Comparison of ENCODE assay signal across 20 cellular contexts in genomic region chr4:948101-948935, GRCh38. TPM values are rescaled to one million over a fixed set of nuclear protein-coding genes. Genes with fewer than 3 reads are reported as not detected.
A peak's percentile ranks its signal among the peaks of the same experiment; 100 is the strongest.
DNase-seq lines count a peak whose midpoint lies in the region; ATAC-seq, FAIRE-seq and TF ChIP-seq lines count a peak whose summit lies in the region.
"Had no signal": no experiment of that assay in that cellular context is flagged by ENCODE, and none has a peak within 500 bp of the region (broad histone marks: within the 10 kb centered on the region; RNA-seq: fewer than 3 reads in every experiment).

No MANE protein-coding gene starts in this region.

- H3K27me3 ChIP-seq in adrenal gland (no peaks in the 10 kb centered on the region), spleen (replicated peaks in 1 of 7) (no peaks in the 10 kb centered on the region)
- H3K27me3 ChIP-seq: SJSA1 had no signal

- intact Hi-C loops in adrenal gland (cut with DNase I) = no loop called here
- intact Hi-C loops in kidney (cut with DNase I) = no loop called here
- intact Hi-C loops in spleen (cut with DNase I; ENCODE audit: low total_unique reads) = no loop called here

- H3K36me3 ChIP-seq in adrenal gland (replicated peaks in 1 of 2) (no peaks in the 10 kb centered on the region), kidney (ENCODE audit: control insufficient read depth in 1 of 2, insufficient read depth in 2 of 2, low read length in 2 of 2) (no peaks in the 10 kb centered on the region), spleen (peaks cover 0 to 36% (median 10%) of the 10 kb centered on the region in 6 donors)
- H3K36me3 ChIP-seq: SJSA1 had no signal

- 60 to 65% (median 62%) methylated on average over 19 to 33 of the region's 33 CpGs for WGBS in adrenal gland, 4 donors
- 78 to 85% (median 80%) methylated on average over 26 to 33 of the region's 33 CpGs for WGBS in spleen, 5 donors

- peak overlapping the region; percentile 41 for H3K27ac Mint-ChIP-seq in activated naive CD8-positive, alpha-beta T cell
- no peak overlapping the region for H3K27ac Mint-ChIP-seq in activated naive CD8-positive, alpha-beta T cell treated with anti-CD3 and anti-CD28 coated beads, Interleukin-2, amount 50 U/mL, for 24 hours
- H3K27ac Mint-ChIP-seq: activated T-helper 17 cell treated with anti-CD3 and anti-CD28 coated beads, Interleukin-2, amount 50 U/mL, for 72 hours had no signal

- no peak for FAIRE-seq in kidney (lab: Jason Lieb, UNC)

- ATAC-seq in activated naive CD8-positive, alpha-beta T cell treated with anti-CD3 and anti-CD28 coated beads, Interleukin-2, amount 50 U/mL, for 24 hours = no peak
- ATAC-seq in GM18909 (IDR thresholded peaks at IDR 0.05; ENCODE audit: poor library complexity, unreplicated experiment) = no peak
- ATAC-seq: activated T-helper 17 cell treated with anti-CD3 and anti-CD28 coated beads, Interleukin-2, amount 50 U/mL, for 72 hours had no signal

- H3K4me3 Mint-ChIP-seq in activated naive CD8-positive, alpha-beta T cell = no peak overlapping the region
- no peak overlapping the region for H3K4me3 Mint-ChIP-seq in activated naive CD8-positive, alpha-beta T cell treated with anti-CD3 and anti-CD28 coated beads, Interleukin-2, amount 50 U/mL, for 24 hours
- H3K4me3 Mint-ChIP-seq: activated T-helper 17 cell treated with anti-CD3 and anti-CD28 coated beads, Interleukin-2, amount 50 U/mL, for 72 hours had no signal

- H3K4me1 ChIP-seq in adrenal gland (replicated peaks in 1 of 2) (peaks cover 0 to 3% of the 10 kb centered on the region in 2 donors), kidney (ENCODE audit: control insufficient read depth in 1 of 2, insufficient read depth in 1 of 2, low read depth in 1 of 2, low read length in 2 of 2) (no peaks in the 10 kb centered on the region), spleen (peaks cover 0 to 33% (median 6%) of the 10 kb centered on the region in 6 donors)
- H3K4me1 ChIP-seq: SJSA1 had no signal

- no peak overlapping the region for H3K9ac ChIP-seq in kidney (ENCODE audit: low read length in 2 of 2)

- no peak for DNase-seq in activated naive CD8-positive, alpha-beta T cell treated with anti-CD3 and anti-CD28 coated beads, Interleukin-2, amount 50 U/mL, for 24 hours
- DNase-seq in adrenal gland = peak; percentile 64 to 90 (median 80)
- peak; percentile 57 for DNase-seq in kidney
- peak; percentile 70 for DNase-seq in spleen
- DNase-seq in superior temporal gyrus (ENCODE audit: extremely low spot score) = no peak
- no peak for DNase-seq in NCI-H82 treated with DMSO at 0.1 percent for 48 hours (lab: John Stamatoyannopoulos, UW; ENCODE audit: unreplicated experiment)
- DNase-seq: ACHN; activated CD4-positive, alpha-beta T cell treated with anti-CD3 and anti-CD28 coated beads for 1 hour; cerebellar nuclear complex; DMS153; GF-D8; HCEC 1CT; NCI-H1694 treated with DMSO at 0.1 percent for 48 hours; NCI-H82; stimulated activated CD4-positive, alpha-beta T cell treated with anti-CD3 and anti-CD28 coated beads, Interleukin-4, amount 100 ng/mL, for 24 hours had no signal

- H3K9me3 ChIP-seq in adrenal gland (replicated peaks in 1 of 3) (no peaks in the 10 kb centered on the region), kidney (ENCODE audit: control insufficient read depth in 1 of 2, low read length in 2 of 2) (no peaks in the 10 kb centered on the region), spleen (no peaks in the 10 kb centered on the region)
- H3K9me3 ChIP-seq: SJSA1 had no signal

- H3K4me1 Mint-ChIP-seq in activated naive CD8-positive, alpha-beta T cell (ENCODE audit: low read depth) = no peaks in the 10 kb centered on the region
- H3K4me1 Mint-ChIP-seq in activated naive CD8-positive, alpha-beta T cell treated with anti-CD3 and anti-CD28 coated beads, Interleukin-2, amount 50 U/mL, for 24 hours = no peaks in the 10 kb centered on the region

- no peaks in the 10 kb centered on the region for H3K27me3 Mint-ChIP-seq in activated naive CD8-positive, alpha-beta T cell
- H3K27me3 Mint-ChIP-seq in activated naive CD8-positive, alpha-beta T cell treated with anti-CD3 and anti-CD28 coated beads, Interleukin-2, amount 50 U/mL, for 24 hours = no peaks in the 10 kb centered on the region
- H3K27me3 Mint-ChIP-seq: activated T-helper 17 cell treated with anti-CD3 and anti-CD28 coated beads, Interleukin-2, amount 50 U/mL, for 72 hours had no signal

- no peak for TF ChIP-seq CTCF in adrenal gland (IDR thresholded peaks at IDR 0.05)
- no peak for TF ChIP-seq CTCF in kidney (IDR thresholded peaks at IDR 0.05; ENCODE audit: borderline replicate concordance, extremely low read depth, insufficient read depth)
- no peak for TF ChIP-seq CTCF in spleen (IDR thresholded peaks at IDR 0.05 in 8 of 11, conservative IDR thresholded peaks at IDR 0.05 in 3 of 11)

- no peak overlapping the region for H3K27ac ChIP-seq in adrenal gland
- no peak overlapping the region for H3K27ac ChIP-seq in kidney (ENCODE audit: low read depth in 2 of 2, low read length in 2 of 2)
- no peak overlapping the region for H3K27ac ChIP-seq in spleen
- H3K27ac ChIP-seq: SJSA1 had no signal

- H3K9me3 Mint-ChIP-seq in activated naive CD8-positive, alpha-beta T cell (ENCODE audit: low read depth) = no peaks in the 10 kb centered on the region
- H3K9me3 Mint-ChIP-seq in activated naive CD8-positive, alpha-beta T cell treated with anti-CD3 and anti-CD28 coated beads, Interleukin-2, amount 50 U/mL, for 24 hours = no peaks in the 10 kb centered on the region
- H3K9me3 Mint-ChIP-seq: activated T-helper 17 cell treated with anti-CD3 and anti-CD28 coated beads, Interleukin-2, amount 50 U/mL, for 72 hours had no signal

- no peak overlapping the region for H3K4me3 ChIP-seq in adrenal gland
- no peak overlapping the region for H3K4me3 ChIP-seq in kidney (ENCODE audit: low read length in 2 of 2)
- H3K4me3 ChIP-seq in spleen = no peak overlapping the region
- H3K4me3 ChIP-seq: SJSA1, smooth muscle cell had no signal

- H3K36me3 Mint-ChIP-seq in activated naive CD8-positive, alpha-beta T cell = no peaks in the 10 kb centered on the region
- no peaks in the 10 kb centered on the region for H3K36me3 Mint-ChIP-seq in activated naive CD8-positive, alpha-beta T cell treated with anti-CD3 and anti-CD28 coated beads, Interleukin-2, amount 50 U/mL, for 24 hours (ENCODE audit: low read depth)

- TF ChIP-seq POLR2A in adrenal gland (IDR thresholded peaks at IDR 0.05) (no peak), spleen (IDR thresholded peaks at IDR 0.05) (no peak)

RNA-seq across cellular contexts. Expression of gene TMEM175, which starts 16.1 kb away (rescaled TPM):
- 10 to 100 TPM; 30.5 to 70.4 (median 47.9) TPM for total RNA-seq in adrenal gland
- polyA plus RNA-seq in adrenal gland = 100 to 1,000 TPM in 2 of 3 donors, 10 to 100 TPM in 1; 22.4 to 142 (median 113) TPM
- total RNA-seq in kidney = 31.1 TPM
- polyA plus RNA-seq in kidney (ENCODE audit: insufficient read depth, low read depth, low replicate concordance) = 26.0 TPM
- 10 to 100 TPM; 38.2 to 76.8 (median 56.6) TPM for total RNA-seq in spleen
- 10 to 100 TPM; 59.4 to 83.9 (median 78.6) TPM for polyA plus RNA-seq in spleen

RNA-seq across cellular contexts. Expression of gene GAK, which starts 16.2 kb away (rescaled TPM):
- total RNA-seq in adrenal gland (100 to 1,000 TPM in 6 of 8 donors, 10 to 100 TPM in 2; 90.3 to 176 (median 132) TPM), kidney (124 TPM), spleen (100 to 1,000 TPM; 154 to 212 (median 179) TPM)
- polyA plus RNA-seq in adrenal gland (100 to 1,000 TPM in 2 of 3 donors, 10 to 100 TPM in 1; 39.0 to 381 (median 224) TPM), kidney (ENCODE audit: insufficient read depth, low read depth, low replicate concordance) (92.0 TPM), spleen (100 to 1,000 TPM; 112 to 249 (median 203) TPM)

RNA-seq across cellular contexts. Expression of gene DGKQ, which starts 25.1 kb away (rescaled TPM):
- total RNA-seq in adrenal gland (10 to 100 TPM in 6 of 8 donors, 1 to 10 TPM in 2; 8.1 to 16.5 (median 13.2) TPM), kidney (13.7 TPM), spleen (10 to 100 TPM; 13.6 to 26.3 (median 17.0) TPM)
- polyA plus RNA-seq in adrenal gland (10 to 100 TPM in 2 of 3 donors, under 1 TPM in 1; 0.55 to 13.8 (median 11.8) TPM), kidney (ENCODE audit: insufficient read depth, low read depth, low replicate concordance) (3.5 TPM), spleen (10 to 100 TPM in 1 of 3 donors, 1 to 10 TPM in 2; 6.3 to 15.4 (median 9.3) TPM)

RNA-seq across cellular contexts. Expression of gene IDUA, which starts 38.5 kb away (rescaled TPM):
- total RNA-seq in adrenal gland = 10 to 100 TPM; 16.7 to 78.4 (median 31.2) TPM
- polyA plus RNA-seq in adrenal gland = 100 to 1,000 TPM in 1 of 3 donors, 10 to 100 TPM in 1, 1 to 10 TPM in 1; 1.6 to 109 (median 90.6) TPM
- total RNA-seq in kidney = 58.5 TPM
- 11.9 TPM for polyA plus RNA-seq in kidney (ENCODE audit: insufficient read depth, low read depth, low replicate concordance)
- total RNA-seq in spleen = 10 to 100 TPM; 18.3 to 58.3 (median 37.9) TPM
- 10 to 100 TPM; 11.5 to 26.5 (median 19.1) TPM for polyA plus RNA-seq in spleen

RNA-seq across cellular contexts. Expression of gene SLC26A1, which starts 44.9 kb away (rescaled TPM):
- total RNA-seq in adrenal gland = 10 to 100 TPM in 1 of 8 donors, 1 to 10 TPM in 5, under 1 TPM in 2; 0.85 to 55.0 (median 3.1) TPM
- polyA plus RNA-seq in adrenal gland = 10 to 100 TPM in 1 of 3 donors, 1 to 10 TPM in 2; 2.5 to 11.6 (median 3.7) TPM
- 2.9 TPM for total RNA-seq in kidney
- 10.2 TPM for polyA plus RNA-seq in kidney (ENCODE audit: insufficient read depth, low read depth, low replicate concordance)
- under 1 TPM in 6 of 7 donors, not detected in 1; 0.07 to 0.68 (median 0.19) TPM for total RNA-seq in spleen
- polyA plus RNA-seq in spleen = under 1 TPM; 0.24 to 0.48 (median 0.30) TPM
- total RNA-seq: SJSA1 had no signal

Comparison
In these comparisons a context has a peak if more than half of its experiments do, and no peak if none do; other contexts are left out.
1. DNase-seq: peak in adrenal gland (7 of 7), kidney (single experiment) and spleen (single experiment); none in activated naive CD8-positive, alpha-beta T cell treated with anti-CD3 and anti-CD28 coated beads, Interleukin-2, amount 50 U/mL, for 24 hours (single experiment), superior temporal gyrus (single experiment) and NCI-H82 treated with DMSO at 0.1 percent for 48 hours (single experiment).